17 cellular contexts compared by ENCODE assay signal in genomic region chr6:17474289-17474688, GRCh38.
DNase-seq lines count a peak whose midpoint lies in the region; ATAC-seq and TF ChIP-seq lines count a peak whose summit lies in the region.
"Had no signal": no experiment of that assay in that cellular context is flagged by ENCODE, and none has a peak within 500 bp of the region (broad histone marks: within the 10 kb centered on the region; RNA-seq: fewer than 3 reads in every experiment).

No MANE protein-coding gene starts in this region.

- H3K4me2 ChIP-seq in SK-N-SH = no peak overlapping the region

- TF ChIP-seq EP300 in SK-N-SH (IDR thresholded peaks at IDR 0.05; ENCODE audit: borderline replicate concordance in 1 of 2, low read depth in 1 of 2, low read length in 1 of 2) (no peak), esophagus muscularis mucosa (IDR thresholded peaks at IDR 0.05) (no peak)

- DNase-seq in SK-N-SH = no peak
- DNase-seq in esophagus muscularis mucosa (ENCODE audit: extremely low spot score) = no peak
- DNase-seq in prostate gland (ENCODE audit: low spot score) = no peak
- DNase-seq in thoracic aorta (ENCODE audit: low spot score) = no peak
- DNase-seq in HPDE6-E6E7 (ENCODE audit: extremely low spot score) = no peak
- no peak for DNase-seq in dermis blood vessel endothelial cell
- DNase-seq: 8988T; COR-L47; GDM1; H9; MM.1S; NCI-H1436 treated with DMSO at 0.1 percent for 48 hours; NCI-H2029 treated with DMSO at 0.1 percent for 48 hours; NK-92 treated with Interleukin-12 subunit alpha and Interleukin-12 subunit beta, amount 100 ng/mL, for 24 hours; Peyer's patch had no signal

- CTCF ChIA-PET in SK-N-SH (lab: Yijun Ruan, JAX) = interaction anchor here (0.8 to 1.7 kb wide), 2 partner anchors 103 to 110 kb away, joined by 3 to 4 read pairs; no protein-coding TSS in a partner anchor

- no peaks in the 10 kb centered on the region for H3K79me2 ChIP-seq in SK-N-SH (ENCODE audit: insufficient read depth)

- H3K9me3 ChIP-seq in SK-N-SH (no peaks in the 10 kb centered on the region), esophagus muscularis mucosa (no peaks in the 10 kb centered on the region), prostate gland (no peaks in the 10 kb centered on the region), thoracic aorta (no peaks in the 10 kb centered on the region)
- H3K9me3 ChIP-seq: Peyer's patch had no signal

- H2AFZ ChIP-seq in SK-N-SH (ENCODE audit: low read depth) = no peak overlapping the region

- H3K9ac ChIP-seq in SK-N-SH = no peak overlapping the region

- TF ChIP-seq POLR2A in esophagus muscularis mucosa (IDR thresholded peaks at IDR 0.05; ENCODE audit: low read depth) = no peak
- TF ChIP-seq POLR2A in prostate gland (IDR thresholded peaks at IDR 0.05) = no peak

- POLR2A ChIA-PET in SK-N-SH (lab: Yijun Ruan, JAX) = no interaction called here

- H3K4me1 ChIP-seq in SK-N-SH (ENCODE audit: control insufficient read depth in 1 of 2, insufficient read depth in 2 of 2, low read depth in 1 of 2, low read length in 1 of 2) = peaks cover 13 to 26% of the 10 kb centered on the region in 2 experiments; a peak in 3 of 4 replicates
- peaks cover 26 to 85% (median 84%) of the 10 kb centered on the region in 4 donors for H3K4me1 ChIP-seq in esophagus muscularis mucosa
- no peaks in the 10 kb centered on the region for H3K4me1 ChIP-seq in prostate gland (replicated peaks)
- peaks cover 10 to 45% of the 10 kb centered on the region in 2 donors for H3K4me1 ChIP-seq in thoracic aorta (ENCODE audit: control insufficient read depth in 1 of 2, low read depth in 2 of 2)

- WGBS in SK-N-SH (ENCODE audit: low lambda C conversion rate) = 51% methylated on average over 4 of the region's 4 CpGs
- 46% methylated on average over 4 of the region's 4 CpGs for WGBS in esophagus muscularis mucosa
- 77% methylated on average over 4 of the region's 4 CpGs for WGBS in prostate gland

- H3K9me2 ChIP-seq in SK-N-SH = no peaks in the 10 kb centered on the region

- intact Hi-C loops in esophagus muscularis mucosa (cut with DNase I) (loop anchor here (5.0 kb wide), 1 partner anchor 197 kb away; no protein-coding TSS in a partner anchor), prostate gland (cut with DNase I) (no loop called here)

- TF ChIP-seq RAD21 in SK-N-SH (IDR thresholded peaks at IDR 0.05; ENCODE audit: low read length) = no peak

- TF ChIP-seq CTCF in SK-N-SH (IDR thresholded peaks at IDR 0.05) (no peak), esophagus muscularis mucosa (IDR thresholded peaks at IDR 0.05) (no peak), prostate gland (IDR thresholded peaks at IDR 0.05) (no peak), thoracic aorta (IDR thresholded peaks at IDR 0.05) (no peak)

- no peaks in the 10 kb centered on the region for H4K20me1 ChIP-seq in SK-N-SH (ENCODE audit: insufficient read depth)

- H3K4me3 ChIP-seq in SK-N-SH (ENCODE audit: low read depth in 2 of 2, low read length in 1 of 2) (no peak overlapping the region), esophagus muscularis mucosa (no peak overlapping the region), prostate gland (no peak overlapping the region), thoracic aorta (no peak overlapping the region)
- H3K4me3 ChIP-seq: Peyer's patch had no signal

- H3K36me3 ChIP-seq in SK-N-SH (replicated peaks in 1 of 2; ENCODE audit: control insufficient read depth in 1 of 2, insufficient read depth in 2 of 2, low read length in 1 of 2) (no peaks in the 10 kb centered on the region), esophagus muscularis mucosa (no peaks in the 10 kb centered on the region), prostate gland (no peaks in the 10 kb centered on the region), thoracic aorta (no peaks in the 10 kb centered on the region)
- H3K36me3 ChIP-seq: Peyer's patch had no signal

- peaks cover 3% of the 10 kb centered on the region for H3F3A ChIP-seq in SK-N-SH (replicated peaks; ENCODE audit: insufficient read depth)

- H3K27me3 ChIP-seq in SK-N-SH (ENCODE audit: insufficient read depth) (no peaks in the 10 kb centered on the region), esophagus muscularis mucosa (no peaks in the 10 kb centered on the region), prostate gland (replicated peaks; ENCODE audit: insufficient read depth) (no peaks in the 10 kb centered on the region), thoracic aorta (replicated peaks; ENCODE audit: insufficient read depth) (no peaks in the 10 kb centered on the region)
- H3K27me3 ChIP-seq: Peyer's patch had no signal

- ATAC-seq in SK-N-SH treated with all-trans-retinoic acid at 6 μM for 48 hours = no peak; the same call in 1 of the 3 replicates
- ATAC-seq in thoracic aorta (ENCODE audit: insufficient number of reproducible peaks, low FRiP score, low read depth) = no peak
- no peak for ATAC-seq in HG03342 (IDR thresholded peaks at IDR 0.05; ENCODE audit: unreplicated experiment)

- H3K27ac ChIP-seq in SK-N-SH (ENCODE audit: low read depth in 2 of 2, low read length in 1 of 2) (peak overlapping the region in 1 of 2 experiments; percentile 75; a peak in 1 of 4 replicates), esophagus muscularis mucosa (replicated peaks in 1 of 4) (peak overlapping the region; percentile 84 to 85 (median 85)), prostate gland (peak overlapping the region; percentile 0 to 31), thoracic aorta (peak overlapping the region; percentile 33 to 37)

TF ChIP-seq in SK-N-SH treated with all-trans-retinoic acid at 6 μM for 48 hours, 23 proteins besides CTCF, POLR2A, EP300 and RAD21:
- TF ChIP-seq ISL1 (CRISPR knock-in tag; IDR thresholded peaks at IDR 0.05) (peak; percentile 69), ZC3H10 (CRISPR knock-in tag; IDR thresholded peaks at IDR 0.05) (peak; percentile 79; the same call in 1 of the 2 replicates), SNAI2 (CRISPR knock-in tag; IDR thresholded peaks at IDR 0.05) (no peak)

TF ChIP-seq in SK-N-SH, 30 proteins besides CTCF, POLR2A, EP300 and RAD21 (continues in another document):
- TF ChIP-seq FOXJ3 (CRISPR knock-in tag; IDR thresholded peaks at IDR 0.05) (no peak), SMC3 (IDR thresholded peaks at IDR 0.05; ENCODE audit: low read depth, low read length) (no peak), NRF1 (IDR thresholded peaks at IDR 0.05; ENCODE audit: low read depth, low read length) (no peak), ZBTB33 (IDR thresholded peaks at IDR 0.05; ENCODE audit: borderline replicate concordance, low read depth) (no peak), ELF1 (IDR thresholded peaks at IDR 0.05) (no peak), RFX5 (IDR thresholded peaks at IDR 0.05; ENCODE audit: low read length) (no peak), POLR2AphosphoS5 (IDR thresholded peaks at IDR 0.05; ENCODE audit: low read depth, low read length) (no peak), FOXM1 (IDR thresholded peaks at IDR 0.05; ENCODE audit: low read depth) (no peak), GATA2 (CRISPR knock-in tag; IDR thresholded peaks at IDR 0.05) (no peak), MXI1 (IDR thresholded peaks at IDR 0.05; ENCODE audit: low read depth, low read length) (no peak), TEAD4 (IDR thresholded peaks at IDR 0.05; ENCODE audit: borderline replicate concordance, insufficient read depth) (no peak), TCF12 (IDR thresholded peaks at IDR 0.05) (no peak), REST (IDR thresholded peaks at IDR 0.05; ENCODE audit: low read depth, low read length) (no peak)
